13 cellular contexts compared by ENCODE assay signal in the genomic region with DNA sequence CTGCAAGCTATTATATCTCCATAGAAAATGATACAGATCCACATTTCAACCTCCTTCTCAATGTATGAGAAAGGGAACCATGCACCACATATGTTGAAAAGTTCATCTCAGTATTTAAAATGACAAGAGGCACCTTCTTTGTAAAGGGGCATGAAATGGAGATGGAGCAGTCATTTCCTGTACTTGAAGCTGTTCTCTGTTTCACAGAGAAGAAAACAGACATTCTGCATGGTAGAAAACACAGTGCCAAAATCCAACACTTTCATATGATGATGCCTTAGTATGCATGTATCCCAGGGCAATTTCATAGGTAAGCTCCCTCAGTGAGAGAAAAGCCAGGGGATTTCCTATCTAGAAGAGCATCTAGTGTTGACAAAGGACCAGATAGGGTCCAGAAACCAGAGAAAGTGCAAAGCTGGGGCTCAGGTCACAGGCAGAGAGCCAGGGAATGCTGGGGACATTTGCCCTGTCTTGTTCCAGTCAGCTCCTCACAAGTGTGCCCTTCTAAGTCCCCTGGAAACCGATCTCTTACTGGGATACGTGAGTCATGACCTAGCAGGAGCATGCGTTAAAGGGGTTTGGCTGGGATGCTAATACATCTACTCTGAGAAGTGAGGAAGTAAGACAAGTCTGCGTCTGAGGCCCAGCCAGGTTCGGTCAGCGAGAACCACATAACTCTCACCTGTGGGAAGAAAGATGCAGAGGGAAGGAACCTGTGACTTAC.
DNase-seq lines count a peak whose midpoint lies in the region; ATAC-seq lines count a peak whose summit lies in the region.
"Had no signal": no experiment of that assay in that cellular context is flagged by ENCODE, and none has a peak within 500 bp of the region (broad histone marks: within the 10 kb centered on the region; RNA-seq: fewer than 3 reads in every experiment).

No MANE protein-coding gene starts in this region.

- H3K36me3 Mint-ChIP-seq in activated T-cell treated with anti-CD3 and anti-CD28 coated beads, Interleukin-2, amount 50 U/mL, for 4 hours (ENCODE audit: insufficient read depth) = no peaks in the 10 kb centered on the region
- no peaks in the 10 kb centered on the region for H3K36me3 Mint-ChIP-seq in naive thymus-derived CD8-positive, alpha-beta T cell
- H3K36me3 Mint-ChIP-seq: activated naive CD4-positive, alpha-beta T cell treated with anti-CD3 and anti-CD28 coated beads, Interleukin-2, amount 50 U/mL, for 24 hours had no signal

- no peak for DNase-seq in activated CD4-positive, CD25-positive, alpha-beta regulatory T cell treated with anti-CD3 and anti-CD28 coated beads, Interleukin-2, amount 50 U/mL, for 72 hours
- no peak for DNase-seq in activated T-cell treated with anti-CD3 and anti-CD28 coated beads, Interleukin-2, amount 50 U/mL, for 4 hours
- DNase-seq in naive thymus-derived CD8-positive, alpha-beta T cell = no peak
- DNase-seq in SHP77 treated with DMSO at 0.1 percent for 48 hours (lab: John Stamatoyannopoulos, UW) (no peak), cerebellar nuclear complex (lab: John Stamatoyannopoulos, UW) (no peak)
- DNase-seq: 8988T, heart left ventricle, NCI-H345 had no signal

- peak; percentile 42 to 44 for ATAC-seq in activated CD4-positive, CD25-positive, alpha-beta regulatory T cell treated with anti-CD3 and anti-CD28 coated beads, Interleukin-2, amount 50 U/mL, for 24 hours
- ATAC-seq in HG02759 (IDR thresholded peaks at IDR 0.05; ENCODE audit: unreplicated experiment) = peak; percentile 63
- peak; percentile 67 to 70 for ATAC-seq in activated T-cell treated with anti-CD3 and anti-CD28 coated beads, Interleukin-2, amount 50 U/mL, for 4 hours
- ATAC-seq in naive thymus-derived CD8-positive, alpha-beta T cell = peak; percentile 73 to 80
- ATAC-seq in HG03342 (IDR thresholded peaks at IDR 0.05; ENCODE audit: unreplicated experiment) = no peak
- ATAC-seq: heart left ventricle had no signal

- peak overlapping the region; percentile 56 to 85 (median 70) for H3K27ac Mint-ChIP-seq in naive thymus-derived CD8-positive, alpha-beta T cell
- H3K27ac Mint-ChIP-seq: progenitor cell of endocrine pancreas had no signal

- H3K4me1 Mint-ChIP-seq in activated T-cell treated with anti-CD3 and anti-CD28 coated beads, Interleukin-2, amount 50 U/mL, for 4 hours (ENCODE audit: low read depth) = peaks cover 32% of the 10 kb centered on the region
- peaks cover 19 to 34% (median 30%) of the 10 kb centered on the region in 4 donors for H3K4me1 Mint-ChIP-seq in naive thymus-derived CD8-positive, alpha-beta T cell

- POLR2A ChIA-PET in naive thymus-derived CD8-positive, alpha-beta T cell (lab: Charles Lee) = interaction anchor here (0.5 to 3.0 kb wide), 6 partner anchors 11 to 1427 kb away, joined by 3 to 18 read pairs (median 6); no protein-coding TSS in a partner anchor

- no peaks in the 10 kb centered on the region for H3K9me3 Mint-ChIP-seq in activated T-cell treated with anti-CD3 and anti-CD28 coated beads, Interleukin-2, amount 50 U/mL, for 4 hours
- H3K9me3 Mint-ChIP-seq in naive thymus-derived CD8-positive, alpha-beta T cell = no peaks in the 10 kb centered on the region
- H3K9me3 Mint-ChIP-seq: activated naive CD4-positive, alpha-beta T cell treated with anti-CD3 and anti-CD28 coated beads, Interleukin-2, amount 50 U/mL, for 24 hours had no signal

- no peaks in the 10 kb centered on the region for H3K27me3 Mint-ChIP-seq in activated T-cell treated with anti-CD3 and anti-CD28 coated beads, Interleukin-2, amount 50 U/mL, for 4 hours (ENCODE audit: low read depth)
- no peaks in the 10 kb centered on the region for H3K27me3 Mint-ChIP-seq in naive thymus-derived CD8-positive, alpha-beta T cell
- H3K27me3 Mint-ChIP-seq: activated naive CD4-positive, alpha-beta T cell treated with anti-CD3 and anti-CD28 coated beads, Interleukin-2, amount 50 U/mL, for 24 hours; progenitor cell of endocrine pancreas had no signal

- peak overlapping the region; percentile 22 for H3K4me3 Mint-ChIP-seq in activated T-cell treated with anti-CD3 and anti-CD28 coated beads, Interleukin-2, amount 50 U/mL, for 4 hours
- H3K4me3 Mint-ChIP-seq in naive thymus-derived CD8-positive, alpha-beta T cell = peak overlapping the region in 8 of 10 donors; percentile 17 to 56 (median 34)
- H3K4me3 Mint-ChIP-seq: activated naive CD4-positive, alpha-beta T cell treated with anti-CD3 and anti-CD28 coated beads, Interleukin-2, amount 50 U/mL, for 24 hours had no signal
